2 cellular contexts compared by ENCODE assay signal in genomic region chr6:139369568-139370046, GRCh38.
TF ChIP-seq lines count a peak whose summit lies in the region.

No MANE protein-coding gene starts in this region.

TF ChIP-seq in endothelial cell of umbilical vein, 7 proteins besides CTCF, POLR2A, EP300 and RAD21:
- no peak for TF ChIP-seq JUN (IDR thresholded peaks at IDR 0.05; ENCODE audit: borderline replicate concordance, insufficient read depth, insufficient read length, low read depth)
- TF ChIP-seq GATA2 (IDR thresholded peaks at IDR 0.05; ENCODE audit: insufficient read depth, insufficient read length, low read depth, low read length), result peak; percentile 26
- no peak for TF ChIP-seq MAX (IDR thresholded peaks at IDR 0.05; ENCODE audit: insufficient read depth, insufficient read length)
- no peak for TF ChIP-seq POLR2AphosphoS5 (IDR thresholded peaks at IDR 0.05; ENCODE audit: insufficient read depth, low read depth, low read length)
- no peak for TF ChIP-seq FOS (IDR thresholded peaks at IDR 0.05; ENCODE audit: borderline replicate concordance, insufficient read depth, low read length)
- no peak for TF ChIP-seq EZH2 (IDR thresholded peaks at IDR 0.05; ENCODE audit: borderline replicate concordance, low read depth, low read length, severe bottlenecking)

TF ChIP-seq in neural cell, 6 proteins besides CTCF, POLR2A, EP300 and RAD21 (continued from another document):
- no peak for TF ChIP-seq REST (IDR thresholded peaks at IDR 0.05; ENCODE audit: borderline replicate concordance)
- no peak for TF ChIP-seq POLR2AphosphoS5 (IDR thresholded peaks at IDR 0.05)
- TF ChIP-seq TAF1 (IDR thresholded peaks at IDR 0.05; ENCODE audit: low read depth), result no peak
- no peak for TF ChIP-seq MXI1 (conservative IDR thresholded peaks at IDR 0.05; ENCODE audit: poor library complexity, severe bottlenecking)
